15 cellular contexts compared by ENCODE assay signal in genomic region chr11:65912840-65913239, GRCh38. TPM values are rescaled to one million over a fixed set of nuclear protein-coding genes. Genes with fewer than 3 reads are reported as not detected.
DNase-seq lines count a peak whose midpoint lies in the region; ATAC-seq, FAIRE-seq and TF ChIP-seq lines count a peak whose summit lies in the region.
"Had no signal": no experiment of that assay in that cellular context is flagged by ENCODE, and none has a peak within 500 bp of the region (broad histone marks: within the 10 kb centered on the region; RNA-seq: fewer than 3 reads in every experiment).

No MANE protein-coding gene starts in this region.

- in situ Hi-C loops in GM12878 (cut with MboI) = no loop called here

- H3K4me3 Mint-ChIP-seq in activated naive CD4-positive, alpha-beta T cell treated with anti-CD3 and anti-CD28 coated beads, Interleukin-2, amount 10 ng/mL, durations not matched to agents 7 days and 5 days = no peak overlapping the region
- H3K4me3 Mint-ChIP-seq: activated naive CD4-positive, alpha-beta T cell treated with anti-CD3 and anti-CD28 coated beads, Interleukin-2, amount 50 U/mL, for 24 hours; stimulated activated memory B cell treated with anti-CD40 and anti-IgM and Interleukin-4, amounts not matched to agents 10 μg/mL and 1 μg/mL and 100 μg/mL, for 72 hours had no signal

- no peak overlapping the region; the same call in 1 of the 2 replicates for H3K4me2 ChIP-seq in GM12878 (ENCODE audit: control insufficient read depth, insufficient read depth)
- peak overlapping the region; percentile 71 for H3K4me2 ChIP-seq in keratinocyte (ENCODE audit: control insufficient read depth, extremely low read depth, insufficient read depth, low read depth, low read length)

- peaks cover 20% of the 10 kb centered on the region for H3K79me2 ChIP-seq in ACC112 (ENCODE audit: control insufficient read depth, insufficient read depth, low read length, unreplicated experiment)
- H3K79me2 ChIP-seq in GM12878 (ENCODE audit: control insufficient read depth, insufficient read depth, low read length) = peaks cover 11% of the 10 kb centered on the region
- peaks cover 21% of the 10 kb centered on the region for H3K79me2 ChIP-seq in keratinocyte (ENCODE audit: control insufficient read depth, insufficient read depth, low read length)

- no TSS peak for BruUV-seq in GM12878 (replicated peaks; lab: Mats Ljungman, UMichigan)

- RAD21 ChIA-PET in GM12878 (lab: Charles Lee; ENCODE audit: unreplicated experiment) = interaction anchor here (0.8 to 2.1 kb wide), 6 partner anchors 11 to 28 kb away, joined by 3 to 18 read pairs (median 8); partner anchors contain the start of genes CCDC85B and FIBP

- 28% methylated on average over 4 of the region's 4 CpGs for WGBS in GM12878 (ENCODE audit: insufficient coverage, insufficient replicate concordance, low lambda C conversion rate, missing lambda C conversion rate)
- 52 to 58% methylated on average over 4 of the region's 4 CpGs for WGBS in pancreas, 2 donors

- peak overlapping the region; percentile 91 for H3K27ac ChIP-seq in ACC112 (ENCODE audit: low read depth, low read length)
- peak overlapping the region; percentile 29; the same call in 1 of the 2 replicates for H3K27ac ChIP-seq in GM12878 (ENCODE audit: control insufficient read depth, insufficient read depth)
- H3K27ac ChIP-seq in keratinocyte (ENCODE audit: control insufficient read depth, insufficient read depth, low read length) = peak overlapping the region; percentile 95
- no peak overlapping the region for H3K27ac ChIP-seq in pancreas

- CTCF ChIA-PET in GM12878 (lab: Yijun Ruan, JAX) = interaction anchor here (0.9 to 6.5 kb wide), 7 partner anchors 15 to 53 kb away, joined by 3 to 89 read pairs (median 5); partner anchors contain the start of genes CCDC85B and FIBP
- CTCF ChIA-PET in activated naive CD4-positive, alpha-beta T cell treated with anti-CD3 and anti-CD28 coated beads, Interleukin-2, amount 10 ng/mL, durations not matched to agents 7 days and 5 days (lab: Charles Lee) = interaction anchor here (1.4 to 1.7 kb wide), 2 partner anchors 24 to 28 kb away, joined by 6 to 11 read pairs; partner anchors contain the start of gene FIBP

- ATAC-seq in GM12878 = peak; percentile 65
- no peak for ATAC-seq in pancreas

- H3K4me1 ChIP-seq in ACC112 (ENCODE audit: control insufficient read depth, insufficient read depth, low read length, unreplicated experiment) = peaks cover 78% of the 10 kb centered on the region
- peaks cover 41% of the 10 kb centered on the region for H3K4me1 ChIP-seq in GM12878 (ENCODE audit: control insufficient read depth, insufficient read depth, low read length)
- H3K4me1 ChIP-seq in keratinocyte (ENCODE audit: control insufficient read depth, extremely low read depth, insufficient read depth, low read length) = peaks cover 69% of the 10 kb centered on the region
- H3K4me1 ChIP-seq in pancreas = peaks cover 0 to 16% (median 5%) of the 10 kb centered on the region in 3 donors

- TF ChIP-seq EP300 in GM12878 (IDR thresholded peaks at IDR 0.05; ENCODE audit: borderline replicate concordance in 1 of 2, control insufficient read depth in 1 of 2, low read depth in 2 of 2, low read length in 2 of 2) = no peak

- H3K9me3 ChIP-seq in GM12878 (replicated peaks; ENCODE audit: control insufficient read depth, insufficient read depth, low read length) (no peaks in the 10 kb centered on the region), keratinocyte (ENCODE audit: control insufficient read depth, low read depth, low read length) (no peaks in the 10 kb centered on the region), pancreas (no peaks in the 10 kb centered on the region)

- no peak for TF ChIP-seq RAD21 in GM12878 (IDR thresholded peaks at IDR 0.05; ENCODE audit: insufficient read depth, low read depth, low read length)

- H3K27me3 ChIP-seq in ACC112 (ENCODE audit: insufficient read depth, low read length) = no peaks in the 10 kb centered on the region
- H3K27me3 ChIP-seq in GM12878 (replicated peaks in 1 of 2; ENCODE audit: control insufficient read depth in 2 of 2, insufficient read depth in 2 of 2, low read length in 1 of 2) = no peaks in the 10 kb centered on the region
- H3K27me3 ChIP-seq in keratinocyte (ENCODE audit: control insufficient read depth, extremely low read depth, insufficient read depth, low read length) = no peaks in the 10 kb centered on the region
- no peaks in the 10 kb centered on the region for H3K27me3 ChIP-seq in pancreas

- H3K27me3 Mint-ChIP-seq in activated naive CD4-positive, alpha-beta T cell treated with anti-CD3 and anti-CD28 coated beads, Interleukin-2, amount 10 ng/mL, durations not matched to agents 7 days and 5 days = peaks cover 35% of the 10 kb centered on the region
- H3K27me3 Mint-ChIP-seq: activated naive CD4-positive, alpha-beta T cell treated with anti-CD3 and anti-CD28 coated beads, Interleukin-2, amount 50 U/mL, for 24 hours had no signal

- no peak overlapping the region for H2AFZ ChIP-seq in ACC112 (ENCODE audit: low read length, unreplicated experiment)
- no peak overlapping the region for H2AFZ ChIP-seq in GM12878 (ENCODE audit: control insufficient read depth, low read depth, low read length)
- no peak overlapping the region for H2AFZ ChIP-seq in keratinocyte (ENCODE audit: control insufficient read depth, low read length)

- H3K9ac ChIP-seq in GM12878 (ENCODE audit: control insufficient read depth, insufficient read depth, low read length) = no peak overlapping the region; the same call in 1 of the 2 replicates
- peak overlapping the region; percentile 86 for H3K9ac ChIP-seq in keratinocyte (ENCODE audit: control insufficient read depth, extremely low read depth, insufficient read depth, low read length)

- no peak for TF ChIP-seq CTCF in GM12878 (IDR thresholded peaks at IDR 0.05 in 2 of 3, conservative IDR thresholded peaks at IDR 0.05 in 1 of 3; ENCODE audit: control insufficient read depth in 2 of 3, extremely low read depth in 1 of 3, insufficient read depth in 1 of 3, low read depth in 3 of 3, low read length in 3 of 3)
- no peak for TF ChIP-seq CTCF in keratinocyte (optimal IDR thresholded peaks at IDR 0.05 in 1 of 3, IDR thresholded peaks at IDR 0.05 in 1 of 3, conservative IDR thresholded peaks at IDR 0.05 in 1 of 3; ENCODE audit: extremely low read depth in 1 of 3, insufficient read depth in 2 of 3, low read length in 3 of 3)
- TF ChIP-seq CTCF in pancreas (IDR thresholded peaks at IDR 0.05) = no peak

- dilution Hi-C loops in keratinocyte (cut with MboI; ENCODE audit: extremely low pct_ligation_motif_present, low sequenced_read_pairs) = no loop called here

- H3K4me1 Mint-ChIP-seq in activated naive CD4-positive, alpha-beta T cell treated with anti-CD3 and anti-CD28 coated beads, Interleukin-2, amount 10 ng/mL, durations not matched to agents 7 days and 5 days = peaks cover 29% of the 10 kb centered on the region

- H3K27ac Mint-ChIP-seq in activated naive CD4-positive, alpha-beta T cell treated with anti-CD3 and anti-CD28 coated beads, Interleukin-2, amount 10 ng/mL, durations not matched to agents 7 days and 5 days = no peak overlapping the region
- H3K27ac Mint-ChIP-seq: activated naive CD4-positive, alpha-beta T cell treated with anti-CD3 and anti-CD28 coated beads, Interleukin-2, amount 50 U/mL, for 24 hours; stimulated activated memory B cell treated with anti-CD40 and anti-IgM and Interleukin-4, amounts not matched to agents 10 μg/mL and 1 μg/mL and 100 μg/mL, for 72 hours had no signal

- H3K4me3 ChIP-seq in ACC112 (ENCODE audit: low read depth, low read length) (no peak overlapping the region), GM12878 (no peak overlapping the region), keratinocyte (ENCODE audit: control insufficient read depth in 2 of 3, extremely low read depth in 1 of 3, insufficient read depth in 2 of 3, low read depth in 1 of 3, low read length in 3 of 3) (peak overlapping the region in 2 of 3 experiments; percentile 18 to 35), pancreas (no peak overlapping the region)

- H4K20me1 ChIP-seq in GM12878 (ENCODE audit: control insufficient read depth, insufficient read depth) = no peaks in the 10 kb centered on the region
- H4K20me1 ChIP-seq in keratinocyte (ENCODE audit: control insufficient read depth, extremely low read depth, insufficient read depth, low read length) = no peaks in the 10 kb centered on the region

- TF ChIP-seq POLR2A in GM12878 (IDR thresholded peaks at IDR 0.05; ENCODE audit: low read depth, low read length) = no peak

- H3K36me3 Mint-ChIP-seq in activated naive CD4-positive, alpha-beta T cell treated with anti-CD3 and anti-CD28 coated beads, Interleukin-2, amount 10 ng/mL, durations not matched to agents 7 days and 5 days = peaks cover 16% of the 10 kb centered on the region
- H3K36me3 Mint-ChIP-seq: activated naive CD4-positive, alpha-beta T cell treated with anti-CD3 and anti-CD28 coated beads, Interleukin-2, amount 50 U/mL, for 24 hours; stimulated activated memory B cell treated with anti-CD40 and anti-IgM and Interleukin-4, amounts not matched to agents 10 μg/mL and 1 μg/mL and 100 μg/mL, for 72 hours had no signal

- H3K36me3 ChIP-seq in ACC112 (ENCODE audit: insufficient read depth, low read length) (peaks cover 2% of the 10 kb centered on the region; the same call in 1 of the 2 replicates), GM12878 (ENCODE audit: control insufficient read depth in 2 of 2, insufficient read depth in 2 of 2, low read length in 1 of 2) (no peaks in the 10 kb centered on the region; a peak in 1 of 4 replicates), keratinocyte (ENCODE audit: control insufficient read depth in 2 of 2, extremely low read depth in 1 of 2, insufficient read depth in 2 of 2, low read length in 2 of 2) (no peaks in the 10 kb centered on the region), pancreas (no peaks in the 10 kb centered on the region)

- no peaks in the 10 kb centered on the region for H3K9me3 Mint-ChIP-seq in activated naive CD4-positive, alpha-beta T cell treated with anti-CD3 and anti-CD28 coated beads, Interleukin-2, amount 10 ng/mL, durations not matched to agents 7 days and 5 days
- H3K9me3 Mint-ChIP-seq: activated naive CD4-positive, alpha-beta T cell treated with anti-CD3 and anti-CD28 coated beads, Interleukin-2, amount 50 U/mL, for 24 hours; stimulated activated memory B cell treated with anti-CD40 and anti-IgM and Interleukin-4, amounts not matched to agents 10 μg/mL and 1 μg/mL and 100 μg/mL, for 72 hours had no signal

- H3K9me1 ChIP-seq in keratinocyte (ENCODE audit: control insufficient read depth, extremely low read depth, insufficient read depth, low read length) = no peaks in the 10 kb centered on the region

- SMC1A ChIA-PET in GM12878 (lab: Charles Lee; ENCODE audit: uncharacterized antibody, unreplicated experiment) = interaction anchor here (0.7 to 3.2 kb wide), 7 partner anchors 9 to 109 kb away, joined by 3 to 24 read pairs (median 3); partner anchors contain the start of genes CCDC85B and FIBP

- peak; percentile 67 for DNase-seq in HK-2 (ENCODE audit: unreplicated experiment)
- DNase-seq in GM12878 (ENCODE audit: low read depth, low spot score) = no peak
- no peak for DNase-seq in keratinocyte (ENCODE audit: low read depth, low spot score)
- no peak for DNase-seq in NCI-H1694 treated with DMSO at 0.1 percent for 48 hours (lab: John Stamatoyannopoulos, UW)
- DNase-seq in Ammon's horn (ENCODE audit: low spot score) = no peak
- no peak for DNase-seq in pancreas
- no peak for DNase-seq in activated naive CD4-positive, alpha-beta T cell treated with anti-CD3 and anti-CD28 coated beads, Interleukin-2, amount 10 ng/mL, durations not matched to agents 7 days and 5 days
- DNase-seq: activated CD4-positive, alpha-beta T cell treated with anti-CD3 and anti-CD28 coated beads, Interleukin-2, amount 50 U/mL, for 48 hours; islet precursor cell; MM.1S; NCI-H774 had no signal

- POLR2A ChIA-PET in GM12878 (lab: Charles Lee) = interaction anchor here (0.5 to 2.1 kb wide), 8 partner anchors 11 to 1566 kb away, joined by 3 to 34 read pairs (median 3); partner anchors contain the start of genes CCDC85B, FIBP and FOSL1

- FAIRE-seq in GM12878 (lab: Jason Lieb, UNC) (no peak), keratinocyte (lab: Jason Lieb, UNC) (peak; percentile 9), pancreas (lab: Jason Lieb, UNC) (no peak)

- intact Hi-C loops in GM12878 (cut with micrococcal nuclease; ENCODE audit: unreplicated experiment) (no loop called here), pancreas (cut with DNase I) (no loop called here)

RNA-seq across cellular contexts. Expression of gene C11orf68, which starts 6.0 kb away (rescaled TPM):
- total RNA-seq in GM12878 (2013; cell fraction: nucleolus; rRNA removed) = 13.7 and 16.7 TPM in 2 replicates
- total RNA-seq in GM12878 (2014; rRNA removed) (7.3 and 7.8 TPM in 2 replicates), GM12878 (2014; rRNA removed; fragmentation: Illumina TruSeq; extraction: Trizol) (8.6 and 8.8 TPM in 2 replicates), GM12878 (2021) (25.4 and 27.7 TPM in 2 replicates), pancreas (10 to 100 TPM; 10.2 to 19.4 (median 13.4) TPM)
- 8.6 TPM for polyA plus RNA-seq in GM12878 (2011; ENCODE audit: low read depth)
- polyA plus RNA-seq in GM12878 (2011; rRNA removed) (7.1 and 17.2 TPM in 2 replicates), GM12878 (2014; fragmentation: Illumina TruSeq; extraction: Trizol) (10.9 and 17.2 TPM in 2 replicates), GM12878 (2014; fragmentation: Nextera tagmentation; extraction: Ambion mirVana) (1 to 10 TPM; 3.0 to 7.0 TPM), GM12878 (2014; rRNA removed) (24.1 and 24.5 TPM in 2 replicates), GM12878 (2016; fragmentation: Nextera tagmentation; extraction: Ambion mirVana) (10 to 100 TPM; 16.2 to 24.4 TPM), keratinocyte (18.4 to 30.9 TPM (median 25.0 TPM) in 3 replicates), pancreas (10 to 100 TPM; 14.3 to 20.8 TPM)
- 39.2 and 40.1 TPM in 2 replicates for polyA plus RNA-seq in GM12878 (2011; cell fraction: cytosol; rRNA removed)
- polyA plus RNA-seq in GM12878 (2011; cell fraction: nucleus; rRNA removed) = 37.0 and 43.2 TPM in 2 replicates
- 24.7 and 28.5 TPM in 2 replicates for polyA plus RNA-seq in GM12878 (2012)
- 12.4 and 29.6 TPM in 2 replicates for polyA minus RNA-seq in GM12878 (2011; rRNA and poly(A)+ RNA removed)
- polyA minus RNA-seq in GM12878 (2011; cell fraction: cytosol; rRNA and poly(A)+ RNA removed) = 15.5 and 16.8 TPM in 2 replicates
- 18.4 and 24.0 TPM in 2 replicates for polyA minus RNA-seq in GM12878 (2011; cell fraction: nucleus; rRNA and poly(A)+ RNA removed)
- 1.4 TPM for polyA plus RNA-seq in keratinocyte (2011; ENCODE audit: low read depth)
- 28.7 and 36.0 TPM in 2 replicates for polyA plus RNA-seq in keratinocyte (2011; cell fraction: cytosol; rRNA removed)
- polyA plus RNA-seq in keratinocyte (2011; cell fraction: nucleus; rRNA removed) = 33.6 and 47.2 TPM in 2 replicates
- 26.6 and 37.1 TPM in 2 replicates for polyA plus RNA-seq in keratinocyte (2012; ENCODE audit: low replicate concordance)
- polyA minus RNA-seq in keratinocyte = 18.3 to 56.3 TPM (median 27.3 TPM) in 3 replicates
- polyA minus RNA-seq in keratinocyte (2011; cell fraction: cytosol; rRNA and poly(A)+ RNA removed) = 47.8 TPM
- 15.0 and 15.4 TPM in 2 replicates for polyA minus RNA-seq in keratinocyte (2011; cell fraction: nucleus; rRNA and poly(A)+ RNA removed)

RNA-seq across cellular contexts. Expression of gene DRAP1, which starts 6.4 kb away (rescaled TPM):
- 9.5 and 14.0 TPM in 2 replicates for total RNA-seq in GM12878 (2013; cell fraction: nucleolus; rRNA removed)
- 110 and 126 TPM in 2 replicates for total RNA-seq in GM12878 (2014; rRNA removed)
- 116 and 118 TPM in 2 replicates for total RNA-seq in GM12878 (2014; rRNA removed; fragmentation: Illumina TruSeq; extraction: Trizol)
- 122 and 124 TPM in 2 replicates for total RNA-seq in GM12878 (2021)
- polyA plus RNA-seq in GM12878 (2011; ENCODE audit: low read depth) = 47.0 TPM
- 64.9 and 74.2 TPM in 2 replicates for polyA plus RNA-seq in GM12878 (2011; rRNA removed)
- polyA plus RNA-seq in GM12878 (2011; cell fraction: cytosol; rRNA removed) = 72.8 and 109 TPM in 2 replicates
- polyA plus RNA-seq in GM12878 (2011; cell fraction: nucleus; rRNA removed) = 72.3 and 85.4 TPM in 2 replicates
- 96.6 and 132 TPM in 2 replicates for polyA plus RNA-seq in GM12878 (2012)
- 18.2 and 98.6 TPM in 2 replicates for polyA plus RNA-seq in GM12878 (2014; fragmentation: Illumina TruSeq; extraction: Trizol)
- 10 to 100 TPM in 1 of 2 experiments, 1 to 10 TPM in 1; 9.4 to 35.8 TPM for polyA plus RNA-seq in GM12878 (2014; fragmentation: Nextera tagmentation; extraction: Ambion mirVana)
- polyA plus RNA-seq in GM12878 (2014; rRNA removed) = 154 and 162 TPM in 2 replicates
- polyA plus RNA-seq in GM12878 (2016; fragmentation: Nextera tagmentation; extraction: Ambion mirVana) = 100 to 1,000 TPM; 162 to 163 TPM
- 7.9 and 18.1 TPM in 2 replicates for polyA minus RNA-seq in GM12878 (2011; rRNA and poly(A)+ RNA removed)
- 18.2 and 19.9 TPM in 2 replicates for polyA minus RNA-seq in GM12878 (2011; cell fraction: cytosol; rRNA and poly(A)+ RNA removed)
- 6.8 and 9.0 TPM in 2 replicates for polyA minus RNA-seq in GM12878 (2011; cell fraction: nucleus; rRNA and poly(A)+ RNA removed)
- 135 to 175 TPM (median 138 TPM) in 3 replicates for polyA plus RNA-seq in keratinocyte
- polyA plus RNA-seq in keratinocyte (2011; ENCODE audit: low read depth) = 117 TPM
- 70.3 and 209 TPM in 2 replicates for polyA plus RNA-seq in keratinocyte (2011; cell fraction: cytosol; rRNA removed)
- 81.8 and 104 TPM in 2 replicates for polyA plus RNA-seq in keratinocyte (2011; cell fraction: nucleus; rRNA removed)
- polyA plus RNA-seq in keratinocyte (2012; ENCODE audit: low replicate concordance) = 279 and 338 TPM in 2 replicates
- 23.8 to 86.3 TPM (median 25.4 TPM) in 3 replicates for polyA minus RNA-seq in keratinocyte
- 89.4 TPM for polyA minus RNA-seq in keratinocyte (2011; cell fraction: cytosol; rRNA and poly(A)+ RNA removed)
- 15.5 and 15.6 TPM in 2 replicates for polyA minus RNA-seq in keratinocyte (2011; cell fraction: nucleus; rRNA and poly(A)+ RNA removed)
- 10 to 100 TPM; 20.4 to 31.7 (median 25.1) TPM for total RNA-seq in pancreas
- 10 to 100 TPM; 58.5 to 58.8 TPM for polyA plus RNA-seq in pancreas

RNA-seq across cellular contexts. Expression of gene FOSL1, which starts 12.7 kb away (rescaled TPM):
- 6.6 and 7.2 TPM in 2 replicates for total RNA-seq in GM12878 (2013; cell fraction: nucleolus; rRNA removed)
- total RNA-seq in GM12878 (2014; rRNA removed) (2.1 TPM in 2 replicates), GM12878 (2014; rRNA removed; fragmentation: Illumina TruSeq; extraction: Trizol) (0.92 and 1.3 TPM in 2 replicates), GM12878 (2021) (3.8 and 4.3 TPM in 2 replicates), pancreas (1 to 10 TPM in 1 of 6 donors, under 1 TPM in 5; 0.19 to 1.2 (median 0.45) TPM)
- 0.92 TPM for polyA plus RNA-seq in GM12878 (2011; ENCODE audit: low read depth)
- polyA plus RNA-seq in GM12878 (2011; rRNA removed) (0.76 and 1.3 TPM in 2 replicates), GM12878 (2014; fragmentation: Illumina TruSeq; extraction: Trizol) (2.4 and 2.8 TPM in 2 replicates), GM12878 (2014; fragmentation: Nextera tagmentation; extraction: Ambion mirVana) (under 1 TPM; 0.82 to 0.90 TPM), GM12878 (2014; rRNA removed) (2.0 and 2.4 TPM in 2 replicates), GM12878 (2016; fragmentation: Nextera tagmentation; extraction: Ambion mirVana) (1 to 10 TPM; 5.0 to 5.4 TPM), keratinocyte (9.4 to 25.3 TPM (median 21.8 TPM) in 3 replicates), pancreas (1 to 10 TPM; 2.2 to 4.3 TPM)
- 1.7 and 1.9 TPM in 2 replicates for polyA plus RNA-seq in GM12878 (2011; cell fraction: cytosol; rRNA removed)
- 2.2 and 5.0 TPM in 2 replicates for polyA plus RNA-seq in GM12878 (2011; cell fraction: nucleus; rRNA removed)
- polyA plus RNA-seq in GM12878 (2012) = 1.9 TPM in 2 replicates
- 0.82 and 1.9 TPM in 2 replicates for polyA minus RNA-seq in GM12878 (2011; rRNA and poly(A)+ RNA removed)
- 1.4 and 1.9 TPM in 2 replicates for polyA minus RNA-seq in GM12878 (2011; cell fraction: cytosol; rRNA and poly(A)+ RNA removed)
- 1.8 and 3.2 TPM in 2 replicates for polyA minus RNA-seq in GM12878 (2011; cell fraction: nucleus; rRNA and poly(A)+ RNA removed)
- 38.5 TPM for polyA plus RNA-seq in keratinocyte (2011; ENCODE audit: low read depth)
- polyA plus RNA-seq in keratinocyte (2011; cell fraction: cytosol; rRNA removed) = 21.6 and 35.0 TPM in 2 replicates
- polyA plus RNA-seq in keratinocyte (2011; cell fraction: nucleus; rRNA removed) = 43.0 and 46.2 TPM in 2 replicates
- polyA plus RNA-seq in keratinocyte (2012; ENCODE audit: low replicate concordance) = 60.1 and 130 TPM in 2 replicates
- 15.0 to 229 TPM (median 21.9 TPM) in 3 replicates for polyA minus RNA-seq in keratinocyte
- 43.5 TPM for polyA minus RNA-seq in keratinocyte (2011; cell fraction: cytosol; rRNA and poly(A)+ RNA removed)
- 14.2 and 21.5 TPM in 2 replicates for polyA minus RNA-seq in keratinocyte (2011; cell fraction: nucleus; rRNA and poly(A)+ RNA removed)
- polyA plus RNA-seq: neural cell had no signal

RNA-seq across cellular contexts. Expression of gene CCDC85B, which starts 22.4 kb away (rescaled TPM):
- total RNA-seq in GM12878 (2013; cell fraction: nucleolus; rRNA removed) = 9.8 and 11.5 TPM in 2 replicates
- total RNA-seq in GM12878 (2014; rRNA removed) = 93.5 and 114 TPM in 2 replicates
- 2.1 and 2.9 TPM in 2 replicates for total RNA-seq in GM12878 (2014; rRNA removed; fragmentation: Illumina TruSeq; extraction: Trizol)
- total RNA-seq in GM12878 (2021) = 92.0 and 92.1 TPM in 2 replicates
- 6.0 TPM for polyA plus RNA-seq in GM12878 (2011; ENCODE audit: low read depth)
- 2.0 and 7.0 TPM in 2 replicates for polyA plus RNA-seq in GM12878 (2011; rRNA removed)
- polyA plus RNA-seq in GM12878 (2011; cell fraction: cytosol; rRNA removed) = 20.5 and 47.6 TPM in 2 replicates
- 12.2 and 21.5 TPM in 2 replicates for polyA plus RNA-seq in GM12878 (2011; cell fraction: nucleus; rRNA removed)
- 36.7 and 39.0 TPM in 2 replicates for polyA plus RNA-seq in GM12878 (2012)
- polyA plus RNA-seq in GM12878 (2014; fragmentation: Illumina TruSeq; extraction: Trizol) = 0.32 TPM in 1 of 2 replicates, not detected in the other
- polyA plus RNA-seq in GM12878 (2014; fragmentation: Nextera tagmentation; extraction: Ambion mirVana) = 1 to 10 TPM in 1 of 2 experiments, under 1 TPM in 1; 0.35 to 1.1 TPM
- polyA plus RNA-seq in GM12878 (2014; rRNA removed) = 94.2 and 119 TPM in 2 replicates
- 100 to 1,000 TPM in 1 of 2 experiments, 10 to 100 TPM in 1; 94.6 to 114 TPM for polyA plus RNA-seq in GM12878 (2016; fragmentation: Nextera tagmentation; extraction: Ambion mirVana)
- polyA minus RNA-seq in GM12878 (2011; rRNA and poly(A)+ RNA removed) = 0.37 and 0.88 TPM in 2 replicates
- 12.9 and 16.2 TPM in 2 replicates for polyA minus RNA-seq in GM12878 (2011; cell fraction: cytosol; rRNA and poly(A)+ RNA removed)
- polyA minus RNA-seq in GM12878 (2011; cell fraction: nucleus; rRNA and poly(A)+ RNA removed) = 7.0 and 11.8 TPM in 2 replicates
- 4.1 to 6.8 TPM (median 6.0 TPM) in 3 replicates for polyA plus RNA-seq in keratinocyte
- 3.4 TPM for polyA plus RNA-seq in keratinocyte (2011; ENCODE audit: low read depth)
- polyA plus RNA-seq in keratinocyte (2011; cell fraction: cytosol; rRNA removed) = 2.0 and 12.5 TPM in 2 replicates
- 2.0 and 4.4 TPM in 2 replicates for polyA plus RNA-seq in keratinocyte (2011; cell fraction: nucleus; rRNA removed)
- 18.1 and 48.7 TPM in 2 replicates for polyA plus RNA-seq in keratinocyte (2012; ENCODE audit: low replicate concordance)
- 0.30 to 1.3 TPM in 2 of 3 replicates, not detected in the other for polyA minus RNA-seq in keratinocyte
- polyA minus RNA-seq in keratinocyte (2011; cell fraction: cytosol; rRNA and poly(A)+ RNA removed) = 35.3 TPM
- polyA minus RNA-seq in keratinocyte (2011; cell fraction: nucleus; rRNA and poly(A)+ RNA removed) = 2.5 and 5.2 TPM in 2 replicates
- total RNA-seq in pancreas = 10 to 100 TPM in 3 of 6 donors, 1 to 10 TPM in 3; 7.7 to 18.9 (median 10.1) TPM
- polyA plus RNA-seq in pancreas = 10 to 100 TPM; 13.8 to 22.4 TPM

RNA-seq across cellular contexts. Expression of gene FIBP, which starts 24.6 kb away (rescaled TPM):
- total RNA-seq in GM12878 (2013; cell fraction: nucleolus; rRNA removed) = 49.9 and 50.2 TPM in 2 replicates
- total RNA-seq in GM12878 (2014; rRNA removed) (144 and 155 TPM in 2 replicates), GM12878 (2014; rRNA removed; fragmentation: Illumina TruSeq; extraction: Trizol) (78.4 and 82.8 TPM in 2 replicates), GM12878 (2021) (100.0 and 103 TPM in 2 replicates), pancreas (10 to 100 TPM; 18.0 to 28.5 (median 22.7) TPM)
- polyA plus RNA-seq in GM12878 (2011; ENCODE audit: low read depth) = 49.6 TPM
- polyA plus RNA-seq in GM12878 (2011; rRNA removed) (79.6 and 89.1 TPM in 2 replicates), GM12878 (2014; fragmentation: Illumina TruSeq; extraction: Trizol) (59.8 and 78.7 TPM in 2 replicates), GM12878 (2014; fragmentation: Nextera tagmentation; extraction: Ambion mirVana) (10 to 100 TPM; 65.1 to 80.7 TPM), GM12878 (2014; rRNA removed) (169 and 197 TPM in 2 replicates), GM12878 (2016; fragmentation: Nextera tagmentation; extraction: Ambion mirVana) (100 to 1,000 TPM; 176 to 182 TPM), keratinocyte (83.0 to 104 TPM (median 95.1 TPM) in 3 replicates), pancreas (10 to 100 TPM; 35.0 to 56.2 TPM)
- 118 and 169 TPM in 2 replicates for polyA plus RNA-seq in GM12878 (2011; cell fraction: cytosol; rRNA removed)
- 160 and 164 TPM in 2 replicates for polyA plus RNA-seq in GM12878 (2011; cell fraction: nucleus; rRNA removed)
- 79.5 and 80.5 TPM in 2 replicates for polyA plus RNA-seq in GM12878 (2012)
- polyA minus RNA-seq in GM12878 (2011; rRNA and poly(A)+ RNA removed) = 72.7 and 118 TPM in 2 replicates
- polyA minus RNA-seq in GM12878 (2011; cell fraction: cytosol; rRNA and poly(A)+ RNA removed) = 53.2 and 62.5 TPM in 2 replicates
- 58.6 and 92.6 TPM in 2 replicates for polyA minus RNA-seq in GM12878 (2011; cell fraction: nucleus; rRNA and poly(A)+ RNA removed)
- polyA plus RNA-seq in keratinocyte (2011; ENCODE audit: low read depth) = 22.0 TPM
- polyA plus RNA-seq in keratinocyte (2011; cell fraction: cytosol; rRNA removed) = 93.5 and 140 TPM in 2 replicates
- 46.6 and 47.5 TPM in 2 replicates for polyA plus RNA-seq in keratinocyte (2011; cell fraction: nucleus; rRNA removed)
- 72.0 and 94.4 TPM in 2 replicates for polyA plus RNA-seq in keratinocyte (2012; ENCODE audit: low replicate concordance)
- polyA minus RNA-seq in keratinocyte = 85.8 to 127 TPM (median 106 TPM) in 3 replicates
- polyA minus RNA-seq in keratinocyte (2011; cell fraction: cytosol; rRNA and poly(A)+ RNA removed) = 169 TPM
- polyA minus RNA-seq in keratinocyte (2011; cell fraction: nucleus; rRNA and poly(A)+ RNA removed) = 40.3 and 41.0 TPM in 2 replicates

Comparison
In these comparisons a context has a peak if more than half of its experiments do, and no peak if none do; other contexts are left out.
1. H3K27ac ChIP-seq: peak in ACC112 (single experiment), GM12878 (single experiment) and keratinocyte (single experiment); none in pancreas (0 of 4).
2. H3K4me3 ChIP-seq: peak in keratinocyte (2 of 3); none in ACC112 (single experiment), GM12878 (single experiment) and pancreas (0 of 4).